Comparison of ENCODE assay signal across 11 cellular contexts in the genomic region with DNA sequence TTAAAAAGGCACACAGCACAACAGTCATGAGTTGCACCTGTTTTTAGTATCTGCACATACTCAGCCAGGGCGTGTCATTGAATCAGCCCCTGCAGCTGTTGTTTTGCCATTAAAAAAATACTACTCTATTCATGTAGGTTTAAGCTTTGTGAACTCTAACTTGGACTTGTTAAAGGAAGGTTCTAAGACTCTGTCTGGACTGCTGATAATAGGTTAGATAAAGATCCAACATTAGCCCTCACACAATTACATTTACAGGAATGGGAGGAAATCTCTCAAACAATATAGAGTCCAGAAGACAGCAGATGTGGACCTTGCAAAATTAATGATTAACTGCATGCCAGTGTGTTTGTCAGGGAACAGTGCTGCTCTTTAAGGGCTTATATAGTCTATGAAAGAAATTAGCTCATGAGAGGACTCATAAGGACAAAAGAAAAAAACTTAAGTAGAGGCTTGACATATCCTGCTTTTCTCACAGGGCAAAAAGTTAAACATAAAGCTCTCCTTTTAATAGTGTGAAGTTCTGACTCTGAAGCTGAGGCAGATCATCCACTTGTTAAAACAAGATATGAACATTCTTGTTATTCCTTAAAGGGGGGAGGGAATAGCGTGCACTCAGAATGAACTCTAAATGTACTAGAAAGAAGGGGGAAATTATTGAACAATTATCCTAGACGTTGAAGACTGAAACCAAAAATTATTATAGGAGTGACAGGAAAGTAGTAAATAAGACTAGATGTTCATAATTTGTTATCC.
A peak's percentile ranks its signal among the peaks of the same experiment; 100 is the strongest.
DNase-seq lines count a peak whose midpoint lies in the region; ATAC-seq and TF ChIP-seq lines count a peak whose summit lies in the region.
"Had no signal": no experiment of that assay in that cellular context is flagged by ENCODE, and none has a peak within 500 bp of the region (broad histone marks: within the 10 kb centered on the region; RNA-seq: fewer than 3 reads in every experiment).

No MANE protein-coding gene starts in this region.

- no peaks in the 10 kb centered on the region for H3K27me3 ChIP-seq in PC-3 (ENCODE audit: low read length)

- no peaks in the 10 kb centered on the region for H3F3A ChIP-seq in PC-3 (ENCODE audit: low read length, unreplicated experiment)

- no peaks in the 10 kb centered on the region for H3K27me3 Mint-ChIP-seq in activated CD8-positive, alpha-beta memory T cell treated with anti-CD3 and anti-CD28 coated beads, Interleukin-2, amount 10 ng/mL, durations not matched to agents 7 days and 5 days
- H3K27me3 Mint-ChIP-seq in activated CD4-positive, alpha-beta T cell treated with anti-CD3 and anti-CD28 coated beads, Interleukin-2, amount 10 ng/mL, durations not matched to agents 24 days and 14 days = no peaks in the 10 kb centered on the region

- DNase-seq in DMS53 (lab: John Stamatoyannopoulos, UW) (peak; percentile 72), PC-3 (peak; percentile 8), glomerular visceral epithelial cell (ENCODE audit: extremely low spot score) (peak; percentile 76), non-pigmented ciliary epithelial cell (ENCODE audit: low read depth) (peak; percentile 8), NCI-H82 treated with DMSO at 0.1 percent for 48 hours (lab: John Stamatoyannopoulos, UW; ENCODE audit: unreplicated experiment) (no peak), NCI-H2107 (lab: John Stamatoyannopoulos, UW) (no peak)
- DNase-seq in activated CD8-positive, alpha-beta memory T cell treated with anti-CD3 and anti-CD28 coated beads, Interleukin-2, amount 10 ng/mL, durations not matched to agents 7 days and 5 days = no peak
- no peak for DNase-seq in activated CD4-positive, alpha-beta T cell treated with anti-CD3 and anti-CD28 coated beads, Interleukin-2, amount 10 ng/mL, durations not matched to agents 24 days and 14 days
- DNase-seq: activated T-cell treated with anti-CD3 and anti-CD28 coated beads for 4 hours; RPMI8226; stimulated activated naive CD4-positive, alpha-beta T cell had no signal

- H3K27ac ChIP-seq in PC-3 (ENCODE audit: low read length) = no peak overlapping the region

- H3K79me2 ChIP-seq in PC-3 (ENCODE audit: low read length) = no peaks in the 10 kb centered on the region

- H3K4me3 Mint-ChIP-seq in activated CD8-positive, alpha-beta memory T cell treated with anti-CD3 and anti-CD28 coated beads, Interleukin-2, amount 10 ng/mL, durations not matched to agents 7 days and 5 days = no peak overlapping the region
- no peak overlapping the region for H3K4me3 Mint-ChIP-seq in activated CD4-positive, alpha-beta T cell treated with anti-CD3 and anti-CD28 coated beads, Interleukin-2, amount 10 ng/mL, durations not matched to agents 24 days and 14 days

- no peaks in the 10 kb centered on the region for H3K9me2 ChIP-seq in PC-3 (replicated peaks; ENCODE audit: low read length)

- H3K4me3 ChIP-seq in PC-3 (ENCODE audit: low read length) = no peak overlapping the region

- H3K9ac ChIP-seq in PC-3 (ENCODE audit: low read length) = no peak overlapping the region

- H4K20me1 ChIP-seq in PC-3 (ENCODE audit: low read length) = no peaks in the 10 kb centered on the region

- H3K27ac Mint-ChIP-seq in activated CD8-positive, alpha-beta memory T cell treated with anti-CD3 and anti-CD28 coated beads, Interleukin-2, amount 10 ng/mL, durations not matched to agents 7 days and 5 days = no peak overlapping the region
- no peak overlapping the region for H3K27ac Mint-ChIP-seq in activated CD4-positive, alpha-beta T cell treated with anti-CD3 and anti-CD28 coated beads, Interleukin-2, amount 10 ng/mL, durations not matched to agents 24 days and 14 days

- H3K9me3 ChIP-seq in PC-3 (ENCODE audit: low read length) = no peaks in the 10 kb centered on the region

- no peak overlapping the region for H2AFZ ChIP-seq in PC-3 (ENCODE audit: low read length)

- CTCF ChIA-PET in PC-3 (lab: Charles Lee) = no interaction called here
- CTCF ChIA-PET in activated CD8-positive, alpha-beta memory T cell treated with anti-CD3 and anti-CD28 coated beads, Interleukin-2, amount 10 ng/mL, durations not matched to agents 7 days and 5 days (lab: Charles Lee) = no interaction called here

- H3K4me2 ChIP-seq in PC-3 (ENCODE audit: low read length) = no peak overlapping the region

- ATAC-seq in PC-3 = peak; percentile 73
- ATAC-seq in activated CD8-positive, alpha-beta memory T cell treated with anti-CD3 and anti-CD28 coated beads, Interleukin-2, amount 10 ng/mL, durations not matched to agents 7 days and 5 days = no peak

- TF ChIP-seq CTCF in PC-3 (conservative IDR thresholded peaks at IDR 0.05; ENCODE audit: low read depth, low read length) = no peak

- intact Hi-C loops in PC-3 (cut with micrococcal nuclease) = no loop called here
- intact Hi-C loops in activated CD4-positive, alpha-beta T cell treated with anti-CD3 and anti-CD28 coated beads, Interleukin-2, amount 10 ng/mL, durations not matched to agents 24 days and 14 days (cut with micrococcal nuclease) = no loop called here

- BruUV-seq in PC-3 (replicated peaks; lab: Mats Ljungman, UMichigan) = no TSS peak

- no peaks in the 10 kb centered on the region for H3K4me1 ChIP-seq in PC-3 (ENCODE audit: insufficient read depth, low read length)

- no peaks in the 10 kb centered on the region for H3K36me3 Mint-ChIP-seq in activated CD8-positive, alpha-beta memory T cell treated with anti-CD3 and anti-CD28 coated beads, Interleukin-2, amount 10 ng/mL, durations not matched to agents 7 days and 5 days
- H3K36me3 Mint-ChIP-seq in activated CD4-positive, alpha-beta T cell treated with anti-CD3 and anti-CD28 coated beads, Interleukin-2, amount 10 ng/mL, durations not matched to agents 24 days and 14 days (ENCODE audit: low read depth) = no peaks in the 10 kb centered on the region

- no peaks in the 10 kb centered on the region for H3K4me1 Mint-ChIP-seq in activated CD8-positive, alpha-beta memory T cell treated with anti-CD3 and anti-CD28 coated beads, Interleukin-2, amount 10 ng/mL, durations not matched to agents 7 days and 5 days
- no peaks in the 10 kb centered on the region for H3K4me1 Mint-ChIP-seq in activated CD4-positive, alpha-beta T cell treated with anti-CD3 and anti-CD28 coated beads, Interleukin-2, amount 10 ng/mL, durations not matched to agents 24 days and 14 days

- H3K9me3 Mint-ChIP-seq in activated CD8-positive, alpha-beta memory T cell treated with anti-CD3 and anti-CD28 coated beads, Interleukin-2, amount 10 ng/mL, durations not matched to agents 7 days and 5 days (ENCODE audit: low read depth) = no peaks in the 10 kb centered on the region
- no peaks in the 10 kb centered on the region for H3K9me3 Mint-ChIP-seq in activated CD4-positive, alpha-beta T cell treated with anti-CD3 and anti-CD28 coated beads, Interleukin-2, amount 10 ng/mL, durations not matched to agents 24 days and 14 days

- POLR2A ChIA-PET in PC-3 (lab: Charles Lee; ENCODE audit: unreplicated experiment) = no interaction called here

- no peaks in the 10 kb centered on the region for H3K36me3 ChIP-seq in PC-3 (ENCODE audit: low read depth, low read length)

Comparison
In these comparisons a context has a peak if more than half of its experiments do, and no peak if none do; other contexts are left out.
1. DNase-seq: peak in DMS53 (single experiment), PC-3 (single experiment), glomerular visceral epithelial cell (single experiment) and non-pigmented ciliary epithelial cell (single experiment); none in NCI-H82 treated with DMSO at 0.1 percent for 48 hours (single experiment), NCI-H2107 (single experiment), activated CD8-positive, alpha-beta memory T cell treated with anti-CD3 and anti-CD28 coated beads, Interleukin-2, amount 10 ng/mL, durations not matched to agents 7 days and 5 days (single experiment) and activated CD4-positive, alpha-beta T cell treated with anti-CD3 and anti-CD28 coated beads, Interleukin-2, amount 10 ng/mL, durations not matched to agents 24 days and 14 days (single experiment).